ENCODE assay signal across 8 cellular contexts in genomic region chr12:124543052-124543590, GRCh38. TPM values are rescaled to one million over a fixed set of nuclear protein-coding genes. Genes with fewer than 3 reads are reported as not detected.
DNase-seq lines count a peak whose midpoint lies in the region; ATAC-seq, FAIRE-seq and TF ChIP-seq lines count a peak whose summit lies in the region.

No MANE protein-coding gene starts in this region.

- H3K27ac Mint-ChIP-seq in progenitor cell of endocrine pancreas = peak overlapping the region; percentile 83

- H3K4me3 Mint-ChIP-seq in progenitor cell of endocrine pancreas (ENCODE audit: low read depth) = peak overlapping the region; percentile 9

- in situ Hi-C loops in G401 (cut with HindIII; ENCODE audit: low sequenced_read_pairs) = no loop called here

- 70 to 76% methylated on average over 20 of the region's 20 CpGs for WGBS in ectodermal cell, 2 experiments

- TF ChIP-seq CTCF in progenitor cell of endocrine pancreas (IDR thresholded peaks at IDR 0.05; ENCODE audit: unreplicated experiment) = no peak
- TF ChIP-seq CTCF in D721Med (IDR thresholded peaks at IDR 0.05; ENCODE audit: insufficient read depth, missing control alignments) = no peak

- H3K4me1 Mint-ChIP-seq in progenitor cell of endocrine pancreas (ENCODE audit: low read depth) = peaks cover 26% of the 10 kb centered on the region

- H3K4me1 ChIP-seq in ectodermal cell (ENCODE audit: control insufficient read depth, insufficient read depth, low read length) = peaks cover 50% of the 10 kb centered on the region

- H3K36me3 Mint-ChIP-seq in progenitor cell of endocrine pancreas (ENCODE audit: insufficient read depth) = no peaks in the 10 kb centered on the region

- no peaks in the 10 kb centered on the region for H3K9me3 Mint-ChIP-seq in progenitor cell of endocrine pancreas (ENCODE audit: low read depth)

- no peaks in the 10 kb centered on the region for H3K36me3 ChIP-seq in ectodermal cell (ENCODE audit: control insufficient read depth, insufficient read depth, low read length)

- ATAC-seq in left lobe of liver = no peak

- H3K9me3 ChIP-seq in ectodermal cell (ENCODE audit: control insufficient read depth, low read length) = no peaks in the 10 kb centered on the region

- DNase-seq in G401 (ENCODE audit: low spot score) (peak; percentile 61), NCI-H146 treated with DMSO at 0.1 percent for 48 hours (lab: John Stamatoyannopoulos, UW; ENCODE audit: unreplicated experiment) (peak; percentile 77), progenitor cell of endocrine pancreas (ENCODE audit: low spot score, unreplicated experiment) (no peak), dedifferentiated amniotic fluid mesenchymal stem cell (ENCODE audit: extremely low spot score) (no peak), D721Med (ENCODE audit: insufficient read length, low spot score) (no peak), SIG-M5 (lab: John Stamatoyannopoulos, UW) (no peak), left lobe of liver (ENCODE audit: low spot score) (no peak)

- no peaks in the 10 kb centered on the region for H3K27me3 Mint-ChIP-seq in progenitor cell of endocrine pancreas

- no peak for FAIRE-seq in D721Med (lab: Jason Lieb, UNC)

- peak overlapping the region; percentile 83 for H3K27ac ChIP-seq in ectodermal cell (ENCODE audit: insufficient read depth, low read depth, low read length, poor library complexity, severe bottlenecking)

- H3K27me3 ChIP-seq in ectodermal cell (ENCODE audit: control insufficient read depth, insufficient read depth, low read length, poor library complexity, severe bottlenecking) = no peaks in the 10 kb centered on the region

- no peak overlapping the region for H3K4me3 ChIP-seq in ectodermal cell (ENCODE audit: insufficient read depth, low read depth, low read length)

RNA-seq across cellular contexts. Expression of gene NCOR2, which starts 24.3 kb away (rescaled TPM):
- 17.3 and 19.0 TPM in 2 replicates for total RNA-seq in G401 (2014; rRNA removed; shearing (Covaris generic))
- polyA plus RNA-seq in ectodermal cell (2013, experiment 1 of 4) = 119 TPM
- polyA plus RNA-seq in ectodermal cell (2013, experiment 2 of 4) = 111 TPM
- 112 TPM for polyA plus RNA-seq in ectodermal cell (2013, experiment 3 of 4)
- 113 TPM for polyA plus RNA-seq in ectodermal cell (2013, experiment 4 of 4)
- total RNA-seq in progenitor cell of endocrine pancreas (218 and 251 TPM in 2 replicates), left lobe of liver (58.3 TPM)

Comparison
In these comparisons a context has a peak if more than half of its experiments do, and no peak if none do; other contexts are left out.
1. DNase-seq: peak in G401 (single experiment) and NCI-H146 treated with DMSO at 0.1 percent for 48 hours (single experiment); none in progenitor cell of endocrine pancreas (single experiment), dedifferentiated amniotic fluid mesenchymal stem cell (single experiment), D721Med (single experiment), SIG-M5 (single experiment) and left lobe of liver (single experiment).